In the genomic region with DNA sequence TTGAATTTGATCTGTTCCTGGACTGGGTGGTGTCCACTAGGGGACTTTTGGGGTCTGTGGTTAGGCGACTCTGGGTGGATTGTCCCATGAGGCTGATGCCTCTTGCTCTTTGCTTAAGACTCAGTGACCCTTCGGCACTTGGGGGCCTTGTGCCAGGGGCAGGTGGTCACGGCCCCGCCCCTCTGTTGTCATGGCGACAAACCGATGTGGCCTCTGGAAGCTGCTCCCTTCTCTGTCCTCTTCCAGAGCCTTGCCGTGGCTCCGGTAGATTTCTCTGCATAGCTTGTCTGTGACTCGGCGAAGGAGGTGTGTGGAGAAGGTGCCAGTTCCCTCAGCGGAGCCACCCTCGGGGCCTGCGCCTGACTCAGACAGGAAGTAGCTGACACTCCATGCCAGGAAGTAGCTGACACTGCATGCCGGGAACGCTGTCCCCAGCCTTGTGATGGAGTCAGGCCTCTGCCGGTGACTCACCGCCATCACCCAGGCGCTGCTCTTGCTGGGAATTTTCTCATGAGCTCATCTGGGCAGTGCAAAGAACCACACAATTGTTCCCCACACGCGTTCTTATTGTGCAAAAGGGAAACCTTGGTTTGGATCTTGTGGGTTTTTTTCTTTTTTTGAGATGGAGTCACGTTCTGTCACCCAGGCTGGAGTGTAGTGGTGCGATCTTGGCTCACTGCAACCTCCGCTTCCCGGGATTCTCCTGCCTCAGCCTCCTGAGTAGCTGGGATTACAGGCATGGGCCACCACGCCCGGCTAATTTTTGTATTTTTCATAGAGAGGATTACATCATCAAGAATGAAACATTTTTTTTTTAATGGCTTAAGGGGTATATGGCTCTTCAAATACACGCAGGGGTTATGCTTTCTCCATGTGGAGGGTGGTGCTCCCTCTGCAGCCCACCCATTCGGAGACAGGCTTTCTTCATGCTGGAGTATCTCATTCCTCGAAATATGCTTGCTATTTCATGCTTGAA, we compare ENCODE assay signal across 8 cellular contexts.
DNase-seq lines count a peak whose midpoint lies in the region; ATAC-seq lines count a peak whose summit lies in the region.

No MANE protein-coding gene starts in this region.

- no peaks in the 10 kb centered on the region for H3K9me3 ChIP-seq in skeletal muscle tissue (ENCODE audit: control insufficient read depth in 3 of 3, low read length in 3 of 3)

- DNase-seq in 8988T (peak; percentile 74), T1000 (lab: John Stamatoyannopoulos, UW) (peak; percentile 96), astrocyte of the hippocampus (ENCODE audit: low read depth, low spot score) (peak; percentile 98), hypothalamus (lab: John Stamatoyannopoulos, UW) (peak in 48 of 51 donors; percentile 13 to 95 (median 64)), NCI-H1694 treated with DMSO at 0.1 percent for 48 hours (lab: John Stamatoyannopoulos, UW) (no peak)

- H3K4me3 ChIP-seq in skeletal muscle tissue (ENCODE audit: low read length in 3 of 3), result peak overlapping the region; percentile 39 to 69 (median 64)

- no peaks in the 10 kb centered on the region for H3K27me3 ChIP-seq in skeletal muscle tissue (ENCODE audit: control insufficient read depth in 3 of 3, insufficient read depth in 3 of 3, low read length in 3 of 3)

- peak overlapping the region in 2 of 3 donors; percentile 14 to 57 for H3K9ac ChIP-seq in skeletal muscle tissue (ENCODE audit: low read depth in 1 of 3, low read length in 3 of 3)

- H3K36me3 ChIP-seq in skeletal muscle tissue (ENCODE audit: control insufficient read depth in 3 of 3, insufficient read depth in 3 of 3, low read length in 3 of 3), result no peaks in the 10 kb centered on the region

- H3K27ac ChIP-seq in skeletal muscle tissue (ENCODE audit: low read depth, low read length), result peak overlapping the region; percentile 79

- peaks cover 0 to 9% (median 6%) of the 10 kb centered on the region in 3 donors for H3K4me1 ChIP-seq in skeletal muscle tissue (ENCODE audit: control insufficient read depth in 3 of 3, insufficient read depth in 3 of 3, low read length in 3 of 3)

- ATAC-seq in GM18909 (IDR thresholded peaks at IDR 0.05; ENCODE audit: poor library complexity, unreplicated experiment), result peak; percentile 65
- peak; percentile 71 for ATAC-seq in HG03442 (IDR thresholded peaks at IDR 0.05; ENCODE audit: unreplicated experiment)
